In genomic region chr1:90219166-90219871, GRCh38 we compare ENCODE assay signal across 7 cellular contexts.
DNase-seq lines count a peak whose midpoint lies in the region; ATAC-seq and TF ChIP-seq lines count a peak whose summit lies in the region.
"Not testable (repeated sequence)": the region's sequence is repeated elsewhere in the genome, so short reads cannot be mapped to it uniquely, and the experiment has no call there.

No MANE protein-coding gene starts in this region.

- ATAC-seq in Panc1, result not testable (repeated sequence)

- peak; percentile 42 for DNase-seq in NCI-H1092 treated with DMSO at 0.1 percent for 48 hours (lab: John Stamatoyannopoulos, UW)
- DNase-seq in Panc1 (ENCODE audit: low read depth, low spot score); iPS DF 6.9 (ENCODE audit: low read depth, low spot score): not testable (repeated sequence)

- H3K27me3 ChIP-seq in Panc1 (ENCODE audit: control insufficient read depth, insufficient read depth, low read length); duodenal mucosa (ENCODE audit: control insufficient read depth in 1 of 2, insufficient read depth in 2 of 2, low read length in 2 of 2); iPS DF 6.9 (ENCODE audit: control insufficient read depth, insufficient read depth, low read length); neuron (ENCODE audit: insufficient read depth, low read length): not testable (repeated sequence)

- not testable (repeated sequence) for H3K36me3 ChIP-seq in ES-I3 (ENCODE audit: insufficient read depth, low read length); Panc1 (ENCODE audit: control insufficient read depth, insufficient read depth, low read length); duodenal mucosa (ENCODE audit: control insufficient read depth in 1 of 2, insufficient read depth in 2 of 2, low read length in 2 of 2); iPS DF 6.9 (ENCODE audit: control insufficient read depth, insufficient read depth, low read length); mesodermal cell (ENCODE audit: control insufficient read depth, insufficient read depth, low read length); neuron (ENCODE audit: insufficient read depth, low read length)

- H3K9ac ChIP-seq in ES-I3 (ENCODE audit: low read depth, low read length), result peak overlapping the region; percentile 68
- not testable (repeated sequence) for H3K9ac ChIP-seq in duodenal mucosa (ENCODE audit: low read depth in 1 of 2, low read length in 2 of 2)

- CTCF ChIA-PET in Panc1 (lab: Charles Lee), result not testable (repeated sequence)

- intact Hi-C loops in Panc1 (cut with micrococcal nuclease; ENCODE audit: unreplicated experiment), result not testable (repeated sequence)

- TF ChIP-seq CTCF in Panc1 (IDR thresholded peaks at IDR 0.05), result not testable (repeated sequence)

- POLR2A ChIA-PET in Panc1 (lab: Charles Lee), result not testable (repeated sequence)

- H2AFZ ChIP-seq in neuron (ENCODE audit: low read depth, low read length), result not testable (repeated sequence)

- H3K4me3 ChIP-seq in Panc1 (ENCODE audit: low read depth in 2 of 2, low read length in 2 of 2) (peak overlapping the region; percentile 20 to 26; a peak in 3 of 4 replicates), duodenal mucosa (ENCODE audit: low read depth in 1 of 2, low read length in 2 of 2) (peak overlapping the region; percentile 29 to 30), iPS DF 6.9 (ENCODE audit: low read length) (peak overlapping the region; percentile 40; the same call in 1 of the 2 replicates), mesodermal cell (ENCODE audit: extremely low read depth, insufficient read depth, low read length, poor library complexity, severe bottlenecking) (peak overlapping the region; percentile 25), neuron (ENCODE audit: low read length) (peak overlapping the region; percentile 21)

- not testable (repeated sequence) for BruUV-seq in Panc1 (replicated peaks; lab: Mats Ljungman, UMichigan)

- in situ Hi-C loops in Panc1 (cut with HindIII; ENCODE audit: low pct_unique_long_range_greater_than_20kb, low sequenced_read_pairs), result not testable (repeated sequence)

- WGBS in iPS DF 6.9 (ENCODE audit: insufficient coverage, insufficient read length), result no CpG with 5 or more reads among the region's 27 CpGs
- WGBS in mesodermal cell (ENCODE audit: insufficient coverage in 2 of 2), 2 experiments, result 12 to 14% methylated on average over 12 to 17 of the region's 27 CpGs

- H3K9me3 ChIP-seq in ES-I3 (ENCODE audit: control insufficient read depth, insufficient read depth, low read length); Panc1 (ENCODE audit: control insufficient read depth, insufficient read depth, low read depth, low read length); duodenal mucosa (ENCODE audit: control insufficient read depth in 1 of 2, low read length in 2 of 2); iPS DF 6.9 (ENCODE audit: control insufficient read depth, insufficient read depth, low read length); mesodermal cell (ENCODE audit: control insufficient read depth, low read length); neuron (ENCODE audit: low read length): not testable (repeated sequence)

- H3K4me1 ChIP-seq in ES-I3 (ENCODE audit: insufficient read depth, low read length); Panc1 (ENCODE audit: control insufficient read depth, insufficient read depth, low read length); duodenal mucosa (ENCODE audit: control insufficient read depth in 1 of 2, insufficient read depth in 2 of 2, low read length in 2 of 2); iPS DF 6.9 (ENCODE audit: control insufficient read depth, insufficient read depth, low read length); mesodermal cell (ENCODE audit: control insufficient read depth, insufficient read depth, low read length, poor library complexity, severe bottlenecking); neuron (ENCODE audit: insufficient read depth, low read length): not testable (repeated sequence)

- not testable (repeated sequence) for H3K27ac ChIP-seq in Panc1 (ENCODE audit: low read length); duodenal mucosa (ENCODE audit: low read depth, low read length); iPS DF 6.9 (ENCODE audit: low read length); mesodermal cell (ENCODE audit: low read depth, low read length, severe bottlenecking)
